In the genomic region with DNA sequence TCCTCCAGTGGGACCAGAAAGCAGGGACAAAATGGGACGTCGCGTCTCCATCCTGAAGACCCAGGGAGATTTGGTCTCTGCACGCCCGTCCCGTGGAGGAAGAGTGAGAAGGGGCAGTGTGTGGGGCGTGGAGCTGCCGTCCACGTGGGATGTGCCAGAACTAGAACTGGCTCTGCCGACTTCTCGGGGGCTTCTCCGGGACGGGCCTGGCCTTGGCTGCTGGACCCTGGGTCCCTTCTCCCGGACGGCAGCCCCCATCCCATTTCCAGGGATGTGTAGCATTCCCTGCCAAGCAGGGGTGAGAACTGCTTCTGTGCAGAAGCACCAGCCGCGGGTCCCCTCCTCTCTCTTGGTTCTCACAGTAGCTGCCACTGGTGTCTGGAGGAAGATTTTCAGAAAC, we compare ENCODE assay signal across 14 cellular contexts. TPM values are rescaled to one million over a fixed set of nuclear protein-coding genes. Genes with fewer than 3 reads are reported as not detected.
A peak's percentile ranks its signal among the peaks of the same experiment; 100 is the strongest.
DNase-seq lines count a peak whose midpoint lies in the region; ATAC-seq and TF ChIP-seq lines count a peak whose summit lies in the region.
"Had no signal": no experiment of that assay in that cellular context is flagged by ENCODE, and none has a peak within 500 bp of the region (broad histone marks: within the 10 kb centered on the region; RNA-seq: fewer than 3 reads in every experiment).

No MANE protein-coding gene starts in this region.

- 84 to 87% methylated on average over 17 of the region's 17 CpGs for WGBS in heart right ventricle, 2 donors
- WGBS in psoas muscle, 3 donors: 86 to 93% (median 88%) methylated on average over 17 of the region's 17 CpGs

- peaks cover 0 to 25% (median 0%) of the 10 kb centered on the region in 9 donors for H3K36me3 ChIP-seq in heart right ventricle
- no peaks in the 10 kb centered on the region for H3K36me3 ChIP-seq in lower lobe of right lung
- H3K36me3 ChIP-seq in psoas muscle (ENCODE audit: insufficient read depth in 1 of 2, low read depth in 1 of 2): no peaks in the 10 kb centered on the region
- H3K36me3 ChIP-seq in osteoblast (ENCODE audit: insufficient read depth, low read length): no peaks in the 10 kb centered on the region

- H3K27ac ChIP-seq in heart right ventricle (no peak overlapping the region), lower lobe of right lung (no peak overlapping the region), psoas muscle (no peak overlapping the region), osteoblast (ENCODE audit: low read depth, low read length) (no peak overlapping the region)
- H3K27ac ChIP-seq: GM23248 had no signal

- ATAC-seq in heart right ventricle (no peak), lower lobe of right lung (no peak), psoas muscle (no peak)
- no peak for ATAC-seq in stimulated activated naive CD8-positive, alpha-beta T cell treated with anti-CD3 and anti-CD28 coated beads, Interleukin-15, Interleukin-2, amounts not matched to agents 100 U/mL and 50 U/mL, for 24 hours

- H3K4me3 ChIP-seq in heart right ventricle (no peak overlapping the region), lower lobe of right lung (no peak overlapping the region), psoas muscle (no peak overlapping the region), osteoblast (ENCODE audit: insufficient read depth, low read length) (no peak overlapping the region)
- H3K4me3 ChIP-seq: GM23248 had no signal

- no peaks in the 10 kb centered on the region for H3K79me2 ChIP-seq in osteoblast (ENCODE audit: insufficient read depth, low read length)

- peak; percentile 54 for DNase-seq in cardiac septum (ENCODE audit: low spot score)
- no peak for DNase-seq in heart right ventricle
- peak; percentile 23 for DNase-seq in lower lobe of right lung
- peak; percentile 3 to 24 for DNase-seq in psoas muscle
- DNase-seq in osteoblast (ENCODE audit: insufficient read length, low spot score, missing footprints): no peak
- DNase-seq in stimulated activated naive CD8-positive, alpha-beta T cell treated with anti-CD3 and anti-CD28 coated beads, Interleukin-15, Interleukin-2, amounts not matched to agents 100 U/mL and 50 U/mL, for 24 hours: no peak
- no peak for DNase-seq in SIG-M5 (lab: John Stamatoyannopoulos, UW)
- DNase-seq: CD4-positive, alpha-beta memory T cell; COR-L47; DMS153; DND-41; GM23248; H7; HCEC 1CT had no signal

- TF ChIP-seq CTCF in heart right ventricle (IDR thresholded peaks at IDR 0.05) (no peak), lower lobe of right lung (IDR thresholded peaks at IDR 0.05) (no peak), psoas muscle (IDR thresholded peaks at IDR 0.05) (no peak), osteoblast (IDR thresholded peaks at IDR 0.05; ENCODE audit: extremely low read depth, low read depth, low read length) (no peak)

- no peak overlapping the region for H3K4me2 ChIP-seq in osteoblast (ENCODE audit: insufficient read depth, low read length)

- H3K4me1 ChIP-seq in heart right ventricle: peaks cover 6 to 11% (median 9%) of the 10 kb centered on the region in 9 donors
- H3K4me1 ChIP-seq in lower lobe of right lung: no peaks in the 10 kb centered on the region
- peaks cover 9% of the 10 kb centered on the region for H3K4me1 ChIP-seq in psoas muscle
- H3K4me1 ChIP-seq in osteoblast (ENCODE audit: insufficient read depth, low read length): no peaks in the 10 kb centered on the region

- H3K9me3 ChIP-seq in heart right ventricle (no peaks in the 10 kb centered on the region), lower lobe of right lung (no peaks in the 10 kb centered on the region), psoas muscle (no peaks in the 10 kb centered on the region), osteoblast (ENCODE audit: low read depth, low read length) (no peaks in the 10 kb centered on the region)

- H3K27me3 ChIP-seq in heart right ventricle: no peaks in the 10 kb centered on the region
- peaks cover 17% of the 10 kb centered on the region for H3K27me3 ChIP-seq in lower lobe of right lung (ENCODE audit: low read depth)
- H3K27me3 ChIP-seq in psoas muscle (ENCODE audit: insufficient read depth in 3 of 3, low read length in 2 of 3): no peaks in the 10 kb centered on the region
- peaks cover 2% of the 10 kb centered on the region for H3K27me3 ChIP-seq in osteoblast (ENCODE audit: insufficient read depth, low read length)

- no peak overlapping the region for H2AFZ ChIP-seq in osteoblast (ENCODE audit: low read length)
- H2AFZ ChIP-seq: GM23248 had no signal

- no peaks in the 10 kb centered on the region for H4K20me1 ChIP-seq in osteoblast (ENCODE audit: insufficient read depth, low read length)

- intact Hi-C loops in cardiac septum (cut with DNase I) (no loop called here), heart right ventricle (cut with DNase I) (no loop called here), lower lobe of right lung (cut with DNase I) (no loop called here), psoas muscle (cut with DNase I) (no loop called here)

RNA-seq across cellular contexts. Expression of gene DPYSL4, which starts 18.8 kb away (rescaled TPM):
- total RNA-seq in cardiac septum: 55.4 TPM
- total RNA-seq in heart right ventricle: 10 to 100 TPM in 9 of 10 donors, 1 to 10 TPM in 1; 9.4 to 78.9 (median 32.6) TPM
- polyA plus RNA-seq in heart right ventricle: 10 to 100 TPM in 1 of 2 donors, 1 to 10 TPM in 1; 2.4 to 19.2 TPM
- 2.1 TPM for total RNA-seq in lower lobe of right lung
- total RNA-seq in psoas muscle: 1 to 10 TPM in 1 of 4 donors, under 1 TPM in 3; 0.82 to 1.4 (median 0.85) TPM
- polyA plus RNA-seq in psoas muscle: under 1 TPM; 0.30 to 0.39 (median 0.36) TPM
- 0.72 and 2.4 TPM in 2 replicates for total RNA-seq in osteoblast

Comparison
In these comparisons a context has a peak if more than half of its experiments do, and no peak if none do; other contexts are left out.
1. DNase-seq: peak in cardiac septum (single experiment), lower lobe of right lung (single experiment) and psoas muscle (2 of 2); none in heart right ventricle (0 of 2), osteoblast (single experiment), stimulated activated naive CD8-positive, alpha-beta T cell treated with anti-CD3 and anti-CD28 coated beads, Interleukin-15, Interleukin-2, amounts not matched to agents 100 U/mL and 50 U/mL, for 24 hours (single experiment) and SIG-M5 (single experiment).